15 cellular contexts compared by ENCODE assay signal in the genomic region with DNA sequence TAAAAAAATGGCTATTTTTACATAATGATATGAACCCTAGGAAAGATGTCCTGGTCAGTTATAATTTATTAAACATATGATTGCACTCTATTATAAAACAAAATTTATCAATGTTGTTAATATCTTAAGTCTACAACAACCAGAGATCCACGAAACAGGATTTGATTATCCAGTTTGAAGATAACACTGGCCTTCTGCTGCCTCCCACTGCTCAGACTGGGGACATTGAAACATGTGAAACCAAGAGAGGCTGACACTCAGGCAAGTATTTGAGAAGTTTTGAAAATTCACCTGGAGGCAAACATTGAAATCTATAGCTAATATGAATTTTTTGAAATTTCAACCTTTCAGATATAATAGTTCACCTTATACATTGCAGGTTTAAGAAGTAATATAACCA.
DNase-seq lines count a peak whose midpoint lies in the region; ATAC-seq and TF ChIP-seq lines count a peak whose summit lies in the region.
"Had no signal": no experiment of that assay in that cellular context is flagged by ENCODE, and none has a peak within 500 bp of the region (broad histone marks: within the 10 kb centered on the region; RNA-seq: fewer than 3 reads in every experiment).

No MANE protein-coding gene starts in this region.

- H3K4me3 ChIP-seq in AG10803 (ENCODE audit: low read length) (no peak overlapping the region), IMR-90 (ENCODE audit: insufficient read depth, low read depth, low read length) (no peak overlapping the region), choroid plexus epithelial cell (ENCODE audit: low read depth, low read length) (no peak overlapping the region), mesenchymal stem cell (ENCODE audit: insufficient read depth in 1 of 2, low read depth in 1 of 2, low read length in 2 of 2) (no peak overlapping the region)
- H3K4me3 ChIP-seq: breast epithelium, MG63, PC-9 had no signal

- H3K9ac ChIP-seq in IMR-90 (ENCODE audit: low read depth, low read length) (no peak overlapping the region), mesenchymal stem cell (ENCODE audit: low read length) (no peak overlapping the region)

- H3K27ac ChIP-seq in IMR-90 (ENCODE audit: insufficient read depth, low read length): no peak overlapping the region
- no peak overlapping the region for H3K27ac ChIP-seq in mesenchymal stem cell (ENCODE audit: low read length, poor library complexity, severe bottlenecking)
- H3K27ac ChIP-seq: breast epithelium, PC-9 had no signal

- no peak overlapping the region for H2AK9ac ChIP-seq in IMR-90 (replicated peaks; ENCODE audit: low read depth, low read length, poor library complexity)

- CTCF ChIA-PET in IMR-90 (lab: Yijun Ruan, JAX): interaction anchor here (0.6 to 1.1 kb wide), 3 partner anchors 12 to 750 kb away, joined by 3 to 9 read pairs (median 3); no protein-coding TSS in a partner anchor

- TF ChIP-seq CTCF in AG10803 (conservative IDR thresholded peaks at IDR 0.05; ENCODE audit: low read length) (peak; percentile 56), IMR-90 (conservative IDR thresholded peaks at IDR 0.05; ENCODE audit: low read depth, low read length) (peak; percentile 34), choroid plexus epithelial cell (conservative IDR thresholded peaks at IDR 0.05; ENCODE audit: low read depth, low read length) (peak; percentile 50), omental fat pad (IDR thresholded peaks at IDR 0.05) (no peak), progenitor cell of endocrine pancreas (IDR thresholded peaks at IDR 0.05; ENCODE audit: unreplicated experiment) (no peak)

- DNase-seq in AG10803 (ENCODE audit: low read depth): peak; percentile 28
- DNase-seq in IMR-90: peak; percentile 13
- DNase-seq in choroid plexus epithelial cell (ENCODE audit: low read depth): peak; percentile 47
- peak; percentile 8 for DNase-seq in mesenchymal stem cell
- no peak for DNase-seq in NCI-H2227 treated with DMSO at 0.1 percent for 48 hours (lab: John Stamatoyannopoulos, UW)
- no peak for DNase-seq in omental fat pad (ENCODE audit: low spot score)
- no peak for DNase-seq in progenitor cell of endocrine pancreas (ENCODE audit: low spot score, unreplicated experiment)
- DNase-seq: activated CD4-positive, alpha-beta T cell treated with anti-CD3 and anti-CD28 coated beads, Interleukin-2, amount 10 ng/mL, durations not matched to agents 24 days and 14 days; CD4-positive, alpha-beta memory T cell; MG63; PC-9; T-helper 17 cell had no signal

- H3K79me1 ChIP-seq in IMR-90 (ENCODE audit: low read depth in 1 of 2, low read length in 2 of 2) (no peaks in the 10 kb centered on the region), mesenchymal stem cell (replicated peaks; ENCODE audit: low read length, poor library complexity, severe bottlenecking) (no peaks in the 10 kb centered on the region)

- intact Hi-C loops in IMR-90 (cut with micrococcal nuclease): loop anchor here (1.0 to 5.0 kb wide), 3 partner anchors 147 to 863 kb away; no protein-coding TSS in a partner anchor

- dilution Hi-C loops in IMR-90 (cut with HindIII; ENCODE audit: low sequenced_read_pairs, unreplicated experiment): no loop called here

- H3K36me3 ChIP-seq in IMR-90 (ENCODE audit: control insufficient read depth, insufficient read depth, low read length) (no peaks in the 10 kb centered on the region), mesenchymal stem cell (ENCODE audit: control insufficient read depth in 1 of 2, insufficient read depth in 2 of 2, low read depth in 1 of 2, low read length in 2 of 2) (no peaks in the 10 kb centered on the region)
- H3K36me3 ChIP-seq: breast epithelium, MG63 had no signal

- H3K4ac ChIP-seq in IMR-90 (ENCODE audit: low read depth, low read length): no peak overlapping the region
- no peak overlapping the region for H3K4ac ChIP-seq in mesenchymal stem cell (ENCODE audit: low read depth in 1 of 2, low read length in 2 of 2)

- POLR2A ChIA-PET in IMR-90 (lab: Charles Lee; ENCODE audit: unreplicated experiment): interaction anchor here (0.5 kb wide), 1 partner anchor 594 kb away, joined by 5 read pairs; no protein-coding TSS in a partner anchor

- H3K27me3 Mint-ChIP-seq in progenitor cell of endocrine pancreas: no peaks in the 10 kb centered on the region
- H3K27me3 Mint-ChIP-seq: activated CD4-positive, alpha-beta T cell treated with anti-CD3 and anti-CD28 coated beads, Interleukin-2, amount 10 ng/mL, durations not matched to agents 24 days and 14 days; CD4-positive, alpha-beta memory T cell; T-helper 17 cell had no signal

- H3K36me3 Mint-ChIP-seq in progenitor cell of endocrine pancreas (ENCODE audit: insufficient read depth): no peaks in the 10 kb centered on the region
- H3K36me3 Mint-ChIP-seq: CD4-positive, alpha-beta memory T cell had no signal

- H3K4me3 Mint-ChIP-seq in progenitor cell of endocrine pancreas (ENCODE audit: low read depth): no peak overlapping the region
- H3K4me3 Mint-ChIP-seq: activated CD4-positive, alpha-beta T cell treated with anti-CD3 and anti-CD28 coated beads, Interleukin-2, amount 10 ng/mL, durations not matched to agents 24 days and 14 days; CD4-positive, alpha-beta memory T cell; T-helper 17 cell had no signal

- TF ChIP-seq RAD21 in IMR-90 (IDR thresholded peaks at IDR 0.05; ENCODE audit: low read length): peak; percentile 40

- no peak overlapping the region for H4K5ac ChIP-seq in IMR-90 (ENCODE audit: low read depth, low read length)

- no peak overlapping the region for H2BK20ac ChIP-seq in IMR-90 (ENCODE audit: low read depth, low read length)

- no peaks in the 10 kb centered on the region for H3K4me1 ChIP-seq in IMR-90 (ENCODE audit: control insufficient read depth, insufficient read depth, low read length)
- H3K4me1 ChIP-seq in mesenchymal stem cell (ENCODE audit: control insufficient read depth, insufficient read depth, low read depth, low read length): no peaks in the 10 kb centered on the region
- H3K4me1 ChIP-seq: breast epithelium had no signal

- no peaks in the 10 kb centered on the region for H3K9me3 Mint-ChIP-seq in progenitor cell of endocrine pancreas (ENCODE audit: low read depth)
- H3K9me3 Mint-ChIP-seq: activated CD4-positive, alpha-beta T cell treated with anti-CD3 and anti-CD28 coated beads, Interleukin-2, amount 10 ng/mL, durations not matched to agents 24 days and 14 days; activated T-helper 2 cell treated with anti-CD3 and anti-CD28 coated beads, Interferon-gamma antibody, Interleukin-2, Interleukin-4, amounts not matched to agents 10 μg/mL and 5 μg/mL and 100 μg/mL, durations not matched to agents 14 hours and 24 hours and 36 hours; CD4-positive, alpha-beta memory T cell had no signal

- no peak overlapping the region for H3K18ac ChIP-seq in IMR-90 (ENCODE audit: low read depth, low read length)
- H3K18ac ChIP-seq in mesenchymal stem cell (ENCODE audit: low read depth in 1 of 2, low read length in 2 of 2): no peak overlapping the region

- H3K9me3 ChIP-seq in IMR-90 (ENCODE audit: control insufficient read depth, insufficient read depth, low read length): no peaks in the 10 kb centered on the region
- no peaks in the 10 kb centered on the region for H3K9me3 ChIP-seq in mesenchymal stem cell (ENCODE audit: control insufficient read depth, low read length)
- H3K9me3 ChIP-seq: breast epithelium, MG63 had no signal

- H2AFZ ChIP-seq in IMR-90 (replicated peaks; ENCODE audit: low read length, poor library complexity) (no peak overlapping the region), mesenchymal stem cell (ENCODE audit: low read depth, low read length) (no peak overlapping the region)

- in situ Hi-C loops in IMR-90 (cut with MboI; ENCODE audit: low sequenced_read_pairs): loop anchor here (5.0 to 25.0 kb wide), 4 partner anchors 135 to 1118 kb away; no protein-coding TSS in a partner anchor

- H3K14ac ChIP-seq in IMR-90 (replicated peaks; ENCODE audit: low read depth, low read length): no peak overlapping the region
- no peak overlapping the region for H3K14ac ChIP-seq in mesenchymal stem cell (ENCODE audit: low read length in 2 of 2)

- TF ChIP-seq POLR2A in IMR-90 (IDR thresholded peaks at IDR 0.05; ENCODE audit: low read depth, low read length): no peak

- no peaks in the 10 kb centered on the region for H3K9me1 ChIP-seq in IMR-90 (ENCODE audit: insufficient read depth, low read length)

- no peak overlapping the region for H2AK5ac ChIP-seq in IMR-90 (ENCODE audit: low read depth, low read length)
- no peak overlapping the region for H2AK5ac ChIP-seq in mesenchymal stem cell (ENCODE audit: low read length, severe bottlenecking)

- no peak overlapping the region for H2BK15ac ChIP-seq in IMR-90 (ENCODE audit: low read depth, low read length)
- H2BK15ac ChIP-seq in mesenchymal stem cell (ENCODE audit: low read depth, poor library complexity, severe bottlenecking): no peak overlapping the region

- H3K23ac ChIP-seq in IMR-90 (ENCODE audit: low read depth, low read length): no peak overlapping the region
- H3K23ac ChIP-seq in mesenchymal stem cell (ENCODE audit: low read length in 2 of 2): no peak overlapping the region

- H3K27me3 ChIP-seq in IMR-90 (ENCODE audit: control insufficient read depth, insufficient read depth, low read length) (no peaks in the 10 kb centered on the region), mesenchymal stem cell (ENCODE audit: control insufficient read depth in 1 of 2, insufficient read depth in 1 of 2, low read length in 2 of 2) (no peaks in the 10 kb centered on the region)
- H3K27me3 ChIP-seq: breast epithelium had no signal

- H4K91ac ChIP-seq in IMR-90 (ENCODE audit: insufficient read depth, low read depth, low read length): no peak overlapping the region
- H4K91ac ChIP-seq in mesenchymal stem cell (ENCODE audit: low read length): no peak overlapping the region

- H4K20me1 ChIP-seq in IMR-90 (ENCODE audit: insufficient read depth, low read length): no peaks in the 10 kb centered on the region

- H3K4me2 ChIP-seq in IMR-90 (ENCODE audit: low read depth, low read length) (no peak overlapping the region), mesenchymal stem cell (ENCODE audit: low read length, poor library complexity, severe bottlenecking) (no peak overlapping the region)
- H3K4me2 ChIP-seq: PC-9 had no signal

- no TSS peak for BruUV-seq in IMR-90 (replicated peaks; lab: Mats Ljungman, UMichigan)

- ATAC-seq in IMR-90 (ENCODE audit: low read depth): 0 out of 2 replicates have a peak, but pooled peaks have one; percentile 44
- ATAC-seq in HG02970 (IDR thresholded peaks at IDR 0.05; ENCODE audit: low FRiP score, unreplicated experiment): no peak
- ATAC-seq in omental fat pad (ENCODE audit: low FRiP score): no peak
- ATAC-seq: T-helper 17 cell had no signal

- no peaks in the 10 kb centered on the region for H3K4me1 Mint-ChIP-seq in progenitor cell of endocrine pancreas (ENCODE audit: low read depth)
- H3K4me1 Mint-ChIP-seq: activated CD4-positive, alpha-beta T cell treated with anti-CD3 and anti-CD28 coated beads, Interleukin-2, amount 10 ng/mL, durations not matched to agents 24 days and 14 days; CD4-positive, alpha-beta memory T cell; T-helper 17 cell had no signal

- no CpG with 5 or more reads among the region's 1 CpG for WGBS in IMR-90 (ENCODE audit: extremely low coverage in 2 of 2, insufficient read length in 1 of 2), 2 experiments
- WGBS in mesenchymal stem cell: 50% methylated on average over 1 of the region's 1 CpG

- H2BK5ac ChIP-seq in IMR-90 (ENCODE audit: low read depth, low read length, poor library complexity, severe bottlenecking): no peak overlapping the region
- no peak overlapping the region for H2BK5ac ChIP-seq in mesenchymal stem cell (ENCODE audit: low read depth, low read length, poor library complexity, severe bottlenecking)

- H4K8ac ChIP-seq in IMR-90 (ENCODE audit: low read depth in 2 of 2, low read length in 2 of 2) (no peak overlapping the region), mesenchymal stem cell (ENCODE audit: low read length) (no peak overlapping the region)

- H2BK12ac ChIP-seq in mesenchymal stem cell (ENCODE audit: low read length in 2 of 2): no peak overlapping the region

- H2BK120ac ChIP-seq in IMR-90 (ENCODE audit: low read depth, low read length) (no peak overlapping the region), mesenchymal stem cell (ENCODE audit: low read depth, low read length) (no peak overlapping the region)

- no peak overlapping the region for H3K27ac Mint-ChIP-seq in progenitor cell of endocrine pancreas
- H3K27ac Mint-ChIP-seq: activated CD4-positive, alpha-beta T cell treated with anti-CD3 and anti-CD28 coated beads, Interleukin-2, amount 10 ng/mL, durations not matched to agents 24 days and 14 days; activated T-helper 2 cell treated with anti-CD3 and anti-CD28 coated beads, Interferon-gamma antibody, Interleukin-2, Interleukin-4, amounts not matched to agents 10 μg/mL and 5 μg/mL and 100 μg/mL, durations not matched to agents 14 hours and 24 hours and 36 hours; CD4-positive, alpha-beta memory T cell; T-helper 17 cell had no signal

- H3K56ac ChIP-seq in IMR-90 (ENCODE audit: extremely low read depth, insufficient read depth, low read length): no peak overlapping the region

Comparison
In these comparisons a context has a peak if more than half of its experiments do, and no peak if none do; other contexts are left out.
1. DNase-seq: peak in AG10803 (single experiment), IMR-90 (single experiment), choroid plexus epithelial cell (single experiment) and mesenchymal stem cell (single experiment); none in NCI-H2227 treated with DMSO at 0.1 percent for 48 hours (single experiment), omental fat pad (single experiment) and progenitor cell of endocrine pancreas (single experiment).
2. CTCF ChIP-seq: peak in AG10803 (single experiment), IMR-90 (single experiment) and choroid plexus epithelial cell (single experiment); none in omental fat pad (0 of 3) and progenitor cell of endocrine pancreas (single experiment).